Comparison of ENCODE assay signal across 1 cellular context in the genomic region with DNA sequence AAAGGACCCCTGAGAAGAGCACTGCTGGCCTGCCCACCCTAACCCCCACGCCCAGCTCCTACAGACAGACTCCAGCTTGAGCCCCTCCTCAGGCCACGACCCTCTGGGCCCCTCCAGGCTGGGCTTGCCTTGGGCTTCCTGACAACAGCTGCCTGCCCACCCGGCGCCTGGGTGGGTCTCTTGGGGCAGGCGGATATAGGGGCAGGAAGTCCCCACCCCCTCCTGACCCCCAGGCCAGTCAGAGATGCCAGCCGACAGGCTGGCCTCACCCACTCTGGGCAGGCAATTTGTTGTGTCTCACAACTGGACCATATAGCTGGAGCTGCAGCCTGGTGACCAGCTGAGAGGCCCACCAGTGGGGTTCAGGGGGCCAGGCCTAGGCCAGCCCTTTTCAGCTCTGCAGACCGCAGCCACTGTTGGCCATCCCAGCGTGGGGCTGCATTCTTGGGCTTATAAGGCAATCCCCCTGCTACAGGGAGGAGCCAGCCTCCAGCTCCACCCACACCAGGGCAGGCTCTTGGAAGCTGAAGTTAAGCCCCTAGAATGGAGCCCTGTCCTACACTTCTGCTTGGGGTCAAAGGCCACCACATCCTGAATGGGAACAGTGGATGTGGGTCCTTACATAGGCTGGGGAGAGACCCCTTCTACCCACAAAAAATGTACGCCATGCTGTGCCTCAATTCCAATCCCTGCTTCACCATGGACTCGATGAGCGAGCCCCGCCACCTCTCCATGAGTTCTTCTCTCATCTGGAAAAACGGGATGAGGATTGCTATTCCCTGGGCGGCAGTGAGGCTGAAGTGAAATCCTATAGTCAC.
TF ChIP-seq lines count a peak whose summit lies in the region.

No MANE protein-coding gene starts in this region.

TF ChIP-seq in Ishikawa, 13 proteins besides CTCF, POLR2A, EP300 and RAD21 (continued from another document):
- TF ChIP-seq TAF1 (IDR thresholded peaks at IDR 0.05; ENCODE audit: low read depth) (peak; percentile 13; the same call in 1 of the 2 replicates), TEAD4 (IDR thresholded peaks at IDR 0.05) (peak; percentile 86)
